In genomic region chr5:81301221-81302015, GRCh38 we compare ENCODE assay signal across 1 cellular context.
TF ChIP-seq lines count a peak whose summit lies in the region.

Gene ZCCHC9 (plus strand): TSS chr5:81301587. CDS start chr5:81304758, 3,171 bp downstream.

TF ChIP-seq in HepG2, 621 proteins besides CTCF, POLR2A, EP300 and RAD21 (continued from another document and continues in another):
- TF ChIP-seq ZNF281 (CRISPR knock-in tag; IDR thresholded peaks at IDR 0.05; ENCODE audit: borderline replicate concordance) (peak; percentile 16; the same call in 1 of the 2 replicates), ZNF800 (CRISPR knock-in tag; IDR thresholded peaks at IDR 0.05) (peak; percentile 78), RXRB (CRISPR knock-in tag; IDR thresholded peaks at IDR 0.05; ENCODE audit: borderline replicate concordance) (peak; percentile 66; the same call in 1 of the 2 replicates), SP1 (IDR thresholded peaks at IDR 0.05) (no peak), SP1 (CRISPR knock-in tag; IDR thresholded peaks at IDR 0.05) (peak; percentile 89), DZIP1 (CRISPR knock-in tag; IDR thresholded peaks at IDR 0.05) (peak; percentile 78; the same call in 1 of the 2 replicates), STAT6 (CRISPR knock-in tag; IDR thresholded peaks at IDR 0.05; ENCODE audit: borderline replicate concordance) (0 out of 2 replicates have a peak, but pooled peaks have one; percentile 54), ZNF33A (CRISPR knock-in tag; IDR thresholded peaks at IDR 0.05; ENCODE audit: borderline replicate concordance) (peak; percentile 71; the same call in 1 of the 2 replicates), NR2F1 (CRISPR knock-in tag; IDR thresholded peaks at IDR 0.05) (no peak), HOMEZ (CRISPR knock-in tag; IDR thresholded peaks at IDR 0.05; ENCODE audit: low read depth) (no peak), USF2 (IDR thresholded peaks at IDR 0.05; ENCODE audit: low read depth, low read length) (no peak), USF2 (CRISPR knock-in tag; IDR thresholded peaks at IDR 0.05; ENCODE audit: borderline replicate concordance) (no peak), ZSCAN20 (CRISPR knock-in tag; IDR thresholded peaks at IDR 0.05; ENCODE audit: borderline replicate concordance) (0 out of 2 replicates have a peak, but pooled peaks have one; percentile 47), MTF1 (CRISPR knock-in tag; IDR thresholded peaks at IDR 0.05) (no peak), RBM22 (optimal IDR thresholded peaks at IDR 0.05; ENCODE audit: low read length) (no peak), RFX3 (CRISPR knock-in tag; IDR thresholded peaks at IDR 0.05) (no peak), ZSCAN5A (CRISPR knock-in tag; IDR thresholded peaks at IDR 0.05; ENCODE audit: borderline replicate concordance) (peak; percentile 88; the same call in 1 of the 2 replicates), ZNF839 (CRISPR knock-in tag; IDR thresholded peaks at IDR 0.05; ENCODE audit: borderline replicate concordance) (peak; percentile 72; the same call in 1 of the 2 replicates), ELF1 (CRISPR knock-in tag; IDR thresholded peaks at IDR 0.05) (peak; percentile 84), REXO4 (CRISPR knock-in tag; IDR thresholded peaks at IDR 0.05; ENCODE audit: borderline replicate concordance) (no peak), CCDC6 (CRISPR knock-in tag; IDR thresholded peaks at IDR 0.05) (peak; percentile 85; the same call in 1 of the 2 replicates), IKZF4 (CRISPR knock-in tag; IDR thresholded peaks at IDR 0.05; ENCODE audit: borderline replicate concordance, low read depth, not compliant biosample characterization) (peak; percentile 66), HNF4A (CRISPR knock-in tag; IDR thresholded peaks at IDR 0.05) (peak; percentile 17; the same call in 1 of the 2 replicates), MYC (CRISPR knock-in tag; IDR thresholded peaks at IDR 0.05; ENCODE audit: borderline replicate concordance) (peak; percentile 63; the same call in 1 of the 2 replicates), NR2F6 (IDR thresholded peaks at IDR 0.05) (no peak), NR2F6 (CRISPR knock-in tag; IDR thresholded peaks at IDR 0.05) (peak; percentile 65; the same call in 1 of the 2 replicates), GLI4 (CRISPR knock-in tag; IDR thresholded peaks at IDR 0.05; ENCODE audit: borderline replicate concordance) (0 out of 2 replicates have a peak, but pooled peaks have one; percentile 25), KLF13 (CRISPR knock-in tag; IDR thresholded peaks at IDR 0.05) (0 out of 2 replicates have a peak, but pooled peaks have one; percentile 67), ZNF704 (CRISPR knock-in tag; IDR thresholded peaks at IDR 0.05; ENCODE audit: borderline replicate concordance) (peak; percentile 29), RARG (CRISPR knock-in tag; IDR thresholded peaks at IDR 0.05; ENCODE audit: low read depth) (0 out of 2 replicates have a peak, but pooled peaks have one; percentile 77), ZBTB34 (CRISPR knock-in tag; IDR thresholded peaks at IDR 0.05) (no peak), ETV5 (CRISPR knock-in tag; IDR thresholded peaks at IDR 0.05; ENCODE audit: borderline replicate concordance) (peak; percentile 62), GRHL1 (CRISPR knock-in tag; conservative IDR thresholded peaks at IDR 0.05) (no peak), ZNF607 (CRISPR knock-in tag; IDR thresholded peaks at IDR 0.05; ENCODE audit: borderline replicate concordance) (no peak; the same call in 1 of the 2 replicates), RFXAP (CRISPR knock-in tag; IDR thresholded peaks at IDR 0.05; ENCODE audit: borderline replicate concordance) (peak; percentile 58; the same call in 1 of the 2 replicates)
